8 cellular contexts compared by ENCODE assay signal in genomic region chr11:43852057-43852636, GRCh38. TPM values are rescaled to one million over a fixed set of nuclear protein-coding genes. Genes with fewer than 3 reads are reported as not detected.
DNase-seq lines count a peak whose midpoint lies in the region; ATAC-seq and TF ChIP-seq lines count a peak whose summit lies in the region.

No MANE protein-coding gene starts in this region.

- peaks cover 4% of the 10 kb centered on the region for H3K36me3 Mint-ChIP-seq in memory B cell

- in situ Hi-C loops in ACHN (cut with HindIII; ENCODE audit: low pct_ligation_motif_present, low pct_unique_long_range_greater_than_20kb, low sequenced_read_pairs), result no loop called here

- H3K27me3 Mint-ChIP-seq in memory B cell, result no peaks in the 10 kb centered on the region

- no peak overlapping the region for H3K27ac Mint-ChIP-seq in memory B cell

- H3K9me3 Mint-ChIP-seq in memory B cell, result no peaks in the 10 kb centered on the region

- peak; percentile 66 for DNase-seq in ACHN
- DNase-seq in NCI-H2227 treated with DMSO at 0.1 percent for 48 hours (lab: John Stamatoyannopoulos, UW), result peak; percentile 71
- DNase-seq in activated CD4-positive, alpha-beta T cell treated with anti-CD3 and anti-CD28 coated beads for 48 hours, result peak; percentile 76
- DNase-seq in dermis blood vessel endothelial cell, result peak; percentile 88
- peak; percentile 37 to 51 for DNase-seq in memory B cell (ENCODE audit: low spot score in 2 of 2)
- peak; percentile 77 for DNase-seq in stimulated activated CD8-positive, alpha-beta memory T cell treated with anti-CD3 and anti-CD28 coated beads, Interleukin-4, amount 100 ng/mL, for 48 hours

- no peak overlapping the region for H3K4me3 Mint-ChIP-seq in memory B cell

- ATAC-seq in HG02973 (IDR thresholded peaks at IDR 0.05; ENCODE audit: unreplicated experiment) (peak; percentile 76), memory B cell (ENCODE audit: low read depth) (peak; percentile 56)

- H3K4me1 Mint-ChIP-seq in memory B cell, result no peaks in the 10 kb centered on the region

- peak; percentile 71; the same call in 1 of the 2 replicates for TF ChIP-seq CTCF in GM12875 (IDR thresholded peaks at IDR 0.05; ENCODE audit: borderline replicate concordance, insufficient read depth, low read depth, low read length)

- H3K4me3 ChIP-seq in GM12875 (ENCODE audit: low read depth, low read length), result no peak overlapping the region

RNA-seq across cellular contexts. Expression of gene ALKBH3, which starts 28.5 kb away (rescaled TPM):
- 27.4 and 40.0 TPM in 2 replicates for total RNA-seq in dermis blood vessel endothelial cell
